18 cellular contexts compared by ENCODE assay signal in genomic region chr1:7113822-7114221, GRCh38.
"Had no signal": no experiment of that assay in that cellular context is flagged by ENCODE, and none has a peak within 500 bp of the region (broad histone marks: within the 10 kb centered on the region; RNA-seq: fewer than 3 reads in every experiment).

No MANE protein-coding gene starts in this region.

- H3K4me2 ChIP-seq: SK-N-SH had no signal

- H3K9me3 ChIP-seq: SK-N-SH had no signal

- H3K9ac ChIP-seq: SK-N-SH had no signal

- FAIRE-seq: HTR-8/SVneo, RCC 7860 had no signal

- DNase-seq: KBM-7, NCI-H1092, NCI-H1105 treated with DMSO at 0.1 percent for 48 hours, NCI-H1417 treated with DMSO at 0.1 percent for 48 hours, NCI-H146, NCI-H1694 treated with DMSO at 0.1 percent for 48 hours, NCI-H1930, NCI-H2081, NCI-H2107, NCI-H2227 treated with DMSO at 0.1 percent for 48 hours, NCI-H524, NCI-H526 treated with DMSO at 0.1 percent for 48 hours, NCI-H748 treated with DMSO at 0.1 percent for 48 hours, RPMI8226, SHP77, SK-N-SH had no signal
